In genomic region chr17:63600569-63601438, GRCh38 we compare ENCODE assay signal across 8 cellular contexts. TPM values are rescaled to one million over a fixed set of nuclear protein-coding genes. Genes with fewer than 3 reads are reported as not detected.
DNase-seq lines count a peak whose midpoint lies in the region; ATAC-seq and TF ChIP-seq lines count a peak whose summit lies in the region.

TACO1 (plus strand) TSS chr17:63600895; CDS start chr17:63601084, 189 bp downstream.

- in situ Hi-C loops in GM23248 (cut with MboI): no loop called here

- peak within 1 kb of the TSS; percentile 96 for H2AFZ ChIP-seq in DND-41 (ENCODE audit: low read depth, low read length)
- H2AFZ ChIP-seq in GM23248: peak within 1 kb of the TSS; percentile 97

- TF ChIP-seq CTCF in DND-41 (IDR thresholded peaks at IDR 0.05; ENCODE audit: borderline replicate concordance, extremely low read depth, low read length, poor library complexity, severe bottlenecking) (no peak), LNCaP clone FGC (IDR thresholded peaks at IDR 0.05; ENCODE audit: control insufficient read depth, extremely low read depth, insufficient read depth) (no peak), RWPE1 (conservative IDR thresholded peaks at IDR 0.05; ENCODE audit: low read depth) (no peak)

- peak within 1 kb of the TSS; percentile 93 to 97 (median 96) for H3K27ac Mint-ChIP-seq in naive thymus-derived CD8-positive, alpha-beta T cell
- H3K27ac Mint-ChIP-seq in stimulated activated memory B cell treated with anti-CD40 and anti-IgM and Interleukin-4, amounts not matched to agents 10 μg/mL and 1 μg/mL and 100 μg/mL, for 72 hours: peak within 1 kb of the TSS; percentile 93

- DNase-seq in DND-41 (peak; percentile 84), GM23248 (peak; percentile 86), LNCaP clone FGC (ENCODE audit: low read depth) (peak; percentile 70), RWPE1 (ENCODE audit: low spot score) (peak; percentile 85), fibroblast of peridontal ligament (ENCODE audit: extremely low read depth) (peak; percentile 85)
- peak; percentile 52 to 57 for DNase-seq in activated T-helper 1 cell treated with anti-CD3 and anti-CD28 coated beads, Interleukin-2, amount 50 U/mL, for 16 hours (ENCODE audit: low read depth in 1 of 2, low spot score in 1 of 2)
- DNase-seq in naive thymus-derived CD8-positive, alpha-beta T cell: peak; percentile 47 to 83 (median 70)

- H3K27me3 ChIP-seq in DND-41 (ENCODE audit: insufficient read depth, low read length, poor library complexity): no peaks in the 10 kb centered on the region
- H3K27me3 ChIP-seq in GM23248 (replicated peaks; ENCODE audit: insufficient read depth): no peaks in the 10 kb centered on the region

- H3K9me3 ChIP-seq in DND-41 (ENCODE audit: insufficient read depth, low read length, severe bottlenecking) (no peaks in the 10 kb centered on the region), GM23248 (ENCODE audit: low read depth) (no peaks in the 10 kb centered on the region)

- H3K9me2 ChIP-seq in GM23248 (ENCODE audit: insufficient read depth): no peaks in the 10 kb centered on the region

- peak within 1 kb of the TSS; percentile 79 for H3K27ac ChIP-seq in DND-41 (ENCODE audit: low read length)
- peak within 1 kb of the TSS; percentile 43 for H3K27ac ChIP-seq in GM23248
- peak within 1 kb of the TSS; percentile 82 for H3K27ac ChIP-seq in RWPE1

- H3K36me3 ChIP-seq in DND-41 (ENCODE audit: insufficient read depth, low read length) (peaks cover 17% of the 10 kb centered on the region), GM23248 (ENCODE audit: low read depth) (peaks cover 4% of the 10 kb centered on the region; the same call in 1 of the 2 replicates)

- no peaks in the 10 kb centered on the region for H3F3A ChIP-seq in GM23248 (ENCODE audit: insufficient read depth)

- H3K9ac ChIP-seq in DND-41 (ENCODE audit: low read depth, low read length): peak within 1 kb of the TSS; percentile 81
- peak within 1 kb of the TSS; percentile 90 for H3K9ac ChIP-seq in GM23248

- peaks cover 13 to 40% (median 28%) of the 10 kb centered on the region in 4 donors for H3K4me1 Mint-ChIP-seq in naive thymus-derived CD8-positive, alpha-beta T cell
- peaks cover 17% of the 10 kb centered on the region for H3K4me1 Mint-ChIP-seq in stimulated activated memory B cell treated with anti-CD40 and anti-IgM and Interleukin-4, amounts not matched to agents 10 μg/mL and 1 μg/mL and 100 μg/mL, for 72 hours

- H3K79me2 ChIP-seq in DND-41 (ENCODE audit: insufficient read depth, low read length) (peaks cover 18% of the 10 kb centered on the region), GM23248 (ENCODE audit: insufficient read depth) (peaks cover 23% of the 10 kb centered on the region)

- H3K36me3 Mint-ChIP-seq in naive thymus-derived CD8-positive, alpha-beta T cell: peaks cover 0 to 23% (median under 1%) of the 10 kb centered on the region in 3 donors
- H3K36me3 Mint-ChIP-seq in stimulated activated memory B cell treated with anti-CD40 and anti-IgM and Interleukin-4, amounts not matched to agents 10 μg/mL and 1 μg/mL and 100 μg/mL, for 72 hours: peaks cover 16% of the 10 kb centered on the region

- H3K4me2 ChIP-seq in DND-41 (ENCODE audit: insufficient read depth, low read length) (peak within 1 kb of the TSS; percentile 94), GM23248 (ENCODE audit: unreplicated experiment) (peak within 1 kb of the TSS; percentile 88)

- H3K4me1 ChIP-seq in DND-41 (ENCODE audit: insufficient read depth, low read length) (peaks cover 27% of the 10 kb centered on the region), GM23248 (ENCODE audit: insufficient read depth) (peaks cover 4% of the 10 kb centered on the region)

- CTCF ChIA-PET in RWPE1 (lab: Yijun Ruan, JAX): interaction anchor here (0.6 to 0.8 kb wide), 2 partner anchors 11 to 26 kb away, joined by 3 to 5 read pairs; no protein-coding TSS in a partner anchor

- H3K4me3 Mint-ChIP-seq in naive thymus-derived CD8-positive, alpha-beta T cell: peak within 1 kb of the TSS; percentile 87 to 96 (median 94)
- peak within 1 kb of the TSS; percentile 92 for H3K4me3 Mint-ChIP-seq in stimulated activated memory B cell treated with anti-CD40 and anti-IgM and Interleukin-4, amounts not matched to agents 10 μg/mL and 1 μg/mL and 100 μg/mL, for 72 hours

- H3K4me3 ChIP-seq in DND-41 (ENCODE audit: low read depth in 1 of 2, low read length in 2 of 2) (peak within 1 kb of the TSS; percentile 54 to 82), GM23248 (peak within 1 kb of the TSS; percentile 82), LNCaP clone FGC (ENCODE audit: low read depth, low read length) (peak within 1 kb of the TSS; percentile 79)

- POLR2A ChIA-PET in RWPE1 (lab: Yijun Ruan, JAX; ENCODE audit: low non-redundant PET): interaction anchor here (0.6 kb wide), 1 partner anchor 150 kb away, joined by 3 read pairs; no protein-coding TSS in a partner anchor
- POLR2A ChIA-PET in naive thymus-derived CD8-positive, alpha-beta T cell (lab: Charles Lee): interaction anchor here (0.8 to 2.9 kb wide), 9 partner anchors 10 to 243 kb away, joined by 3 to 24 read pairs (median 6); partner anchors contain the start of gene MAP3K3

- H3K9me3 Mint-ChIP-seq in naive thymus-derived CD8-positive, alpha-beta T cell: no peaks in the 10 kb centered on the region
- no peaks in the 10 kb centered on the region for H3K9me3 Mint-ChIP-seq in stimulated activated memory B cell treated with anti-CD40 and anti-IgM and Interleukin-4, amounts not matched to agents 10 μg/mL and 1 μg/mL and 100 μg/mL, for 72 hours

- no peaks in the 10 kb centered on the region for H4K20me1 ChIP-seq in DND-41 (ENCODE audit: insufficient read depth, low read length)
- H4K20me1 ChIP-seq in GM23248 (ENCODE audit: insufficient read depth): no peaks in the 10 kb centered on the region

- no peaks in the 10 kb centered on the region for H3K27me3 Mint-ChIP-seq in naive thymus-derived CD8-positive, alpha-beta T cell
- no peaks in the 10 kb centered on the region for H3K27me3 Mint-ChIP-seq in stimulated activated memory B cell treated with anti-CD40 and anti-IgM and Interleukin-4, amounts not matched to agents 10 μg/mL and 1 μg/mL and 100 μg/mL, for 72 hours

- WGBS in GM23248 (ENCODE audit: low coverage in 1 of 2, low lambda C conversion rate in 2 of 2, missing lambda C conversion rate in 2 of 2), 2 experiments: 1% methylated on average over 54 to 60 of the region's 61 CpGs

- ATAC-seq in DND-41 (ENCODE audit: insufficient read depth, low read depth): peak; percentile 94
- ATAC-seq in naive thymus-derived CD8-positive, alpha-beta T cell: peak; percentile 92 to 96
- peak; percentile 97 for ATAC-seq in stimulated activated memory B cell treated with anti-CD40 and anti-IgM and Interleukin-4, amounts not matched to agents 10 μg/mL and 1 μg/mL and 100 μg/mL, for 72 hours

RNA-seq across cellular contexts. Expression of gene TACO1, which starts in this region (rescaled TPM):
- total RNA-seq in GM23248 (2014; rRNA removed; shearing (Covaris generic)): 7.9 and 16.4 TPM in 2 replicates
- polyA plus RNA-seq in GM23248 (2016; fragmentation: Nextera tagmentation; extraction: Ambion mirVana): 22.3 and 23.8 TPM in 2 replicates
- 10 to 100 TPM; 15.5 to 16.6 TPM for total RNA-seq in naive thymus-derived CD8-positive, alpha-beta T cell
- polyA plus RNA-seq in naive thymus-derived CD8-positive, alpha-beta T cell: 10 to 100 TPM; 11.3 to 18.3 (median 17.5) TPM

Comparison
In these comparisons a context has a peak if more than half of its experiments do, and no peak if none do; other contexts are left out.
1. Peak in every context shown above with its lines: DNase-seq, ATAC-seq, H3K4me3 ChIP-seq and H3K27ac ChIP-seq.